8 cellular contexts compared by ENCODE assay signal in the genomic region with DNA sequence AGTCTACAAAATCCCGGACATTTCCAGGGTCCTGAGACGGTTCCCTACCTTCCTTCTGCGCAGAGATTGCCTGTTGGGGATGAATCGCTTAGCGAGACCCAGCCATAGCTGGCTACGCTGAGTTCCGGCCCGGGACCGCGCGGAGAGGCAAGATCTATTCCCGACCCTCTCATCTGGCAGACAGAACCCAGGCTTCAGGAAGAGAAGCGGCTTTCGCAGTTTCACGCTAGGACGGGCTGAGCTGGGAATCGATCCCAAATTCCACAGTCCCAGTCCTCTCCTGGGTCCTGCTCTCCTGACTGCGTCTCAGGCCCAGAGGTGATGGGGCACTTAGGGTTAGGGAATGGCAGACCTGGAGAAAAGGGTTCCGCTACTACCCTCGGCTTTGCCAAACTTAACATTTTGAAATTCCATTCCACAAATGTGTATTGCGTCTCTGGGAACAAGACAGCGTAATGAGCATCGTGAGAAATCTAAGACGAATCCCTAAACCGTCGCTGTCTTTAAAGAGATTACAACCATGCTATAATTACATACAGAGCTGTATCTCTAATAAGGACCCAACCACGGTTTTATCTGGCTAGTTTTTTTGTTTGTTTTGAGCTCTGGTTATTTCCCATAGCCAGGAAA. TPM values are rescaled to one million over a fixed set of nuclear protein-coding genes. Genes with fewer than 3 reads are reported as not detected.
DNase-seq lines count a peak whose midpoint lies in the region; ATAC-seq, FAIRE-seq and TF ChIP-seq lines count a peak whose summit lies in the region.

No MANE protein-coding gene starts in this region.

- POLR2A ChIA-PET in activated CD4-positive, alpha-beta T cell treated with anti-CD3 and anti-CD28 coated beads, Interleukin-2, amount 10 ng/mL, durations not matched to agents 7 days and 5 days (lab: Charles Lee), result interaction anchor here (0.6 kb wide), 1 partner anchor 490 kb away, joined by 4 read pairs; no protein-coding TSS in a partner anchor

- FAIRE-seq in bronchial epithelial cell (lab: Jason Lieb, UNC), result no peak

- peak overlapping the region; percentile 70 for H3K4me3 Mint-ChIP-seq in activated CD4-positive, alpha-beta T cell treated with anti-CD3 and anti-CD28 coated beads, Interleukin-2, amount 10 ng/mL, durations not matched to agents 7 days and 5 days
- H3K4me3 Mint-ChIP-seq in stimulated activated naive B cell treated with anti-CD40 and anti-IgM and Interleukin-4, amounts not matched to agents 10 μg/mL and 1 μg/mL and 100 μg/mL, for 72 hours, result peak overlapping the region; percentile 74 to 77

- H3K27me3 ChIP-seq in bronchial epithelial cell (ENCODE audit: control insufficient read depth, insufficient read depth, low read length), result no peaks in the 10 kb centered on the region
- H3K27me3 ChIP-seq in layer of hippocampus (ENCODE audit: control insufficient read depth, insufficient read depth, low read length), result no peaks in the 10 kb centered on the region

- H3K4me3 ChIP-seq in bronchial epithelial cell (ENCODE audit: low read depth, low read length), result peak overlapping the region; percentile 63

- H3K36me3 ChIP-seq in bronchial epithelial cell (ENCODE audit: control insufficient read depth, insufficient read depth, low read length), result peaks cover 3% of the 10 kb centered on the region

- intact Hi-C loops in posterior vena cava (cut with DNase I), result loop anchor here in 1 of 2 donors (10.0 kb wide), 1 partner anchor 57 kb away; no protein-coding TSS in a partner anchor

- TF ChIP-seq CTCF in bronchial epithelial cell (IDR thresholded peaks at IDR 0.05; ENCODE audit: insufficient read depth, low read length, severe bottlenecking) (no peak), GM13977 (IDR thresholded peaks at IDR 0.05; ENCODE audit: extremely low read depth, insufficient read depth, missing control alignments) (no peak)

- no peak overlapping the region for H3K27ac Mint-ChIP-seq in activated CD4-positive, alpha-beta T cell treated with anti-CD3 and anti-CD28 coated beads, Interleukin-2, amount 10 ng/mL, durations not matched to agents 7 days and 5 days
- H3K27ac Mint-ChIP-seq in stimulated activated naive B cell treated with anti-CD40 and anti-IgM and Interleukin-4, amounts not matched to agents 10 μg/mL and 1 μg/mL and 100 μg/mL, for 72 hours, result no peak overlapping the region

- CTCF ChIA-PET in activated CD4-positive, alpha-beta T cell treated with anti-CD3 and anti-CD28 coated beads, Interleukin-2, amount 10 ng/mL, durations not matched to agents 7 days and 5 days (lab: Charles Lee), result interaction anchor here (0.7 kb wide), 1 partner anchor 13 kb away, joined by 3 read pairs; no protein-coding TSS in a partner anchor

- peak in 1 of 2 donors; percentile 30 for ATAC-seq in stimulated activated naive B cell treated with anti-CD40 and anti-IgM and Interleukin-4, amounts not matched to agents 10 μg/mL and 1 μg/mL and 100 μg/mL, for 72 hours (replicated peaks)

- DNase-seq in activated CD4-positive, alpha-beta T cell treated with anti-CD3 and anti-CD28 coated beads, Interleukin-2, amount 10 ng/mL, durations not matched to agents 7 days and 5 days, result no peak
- no peak for DNase-seq in activated CD4-positive, alpha-beta T cell treated with anti-CD3 and anti-CD28 coated beads for 1 hour
- no peak for DNase-seq in bronchial epithelial cell (ENCODE audit: low read depth)
- DNase-seq in stimulated activated naive B cell treated with anti-CD40 and anti-IgM and Interleukin-4, amounts not matched to agents 10 μg/mL and 1 μg/mL and 100 μg/mL, for 72 hours, result no peak
- no peak for DNase-seq in posterior vena cava (ENCODE audit: low spot score)
- no peak for DNase-seq in GM13977 (ENCODE audit: low spot score)
- no peak for DNase-seq in activated effector memory CD4-positive, alpha-beta T cell treated with anti-CD3 and anti-CD28 coated beads, Interleukin-2, amount 50 U/mL, for 16 hours

- H3K27ac ChIP-seq in layer of hippocampus (ENCODE audit: low read depth, low read length), result peak overlapping the region; percentile 38

- no peaks in the 10 kb centered on the region for H3K36me3 Mint-ChIP-seq in activated CD4-positive, alpha-beta T cell treated with anti-CD3 and anti-CD28 coated beads, Interleukin-2, amount 10 ng/mL, durations not matched to agents 7 days and 5 days (ENCODE audit: low read depth)
- no peaks in the 10 kb centered on the region for H3K36me3 Mint-ChIP-seq in stimulated activated naive B cell treated with anti-CD40 and anti-IgM and Interleukin-4, amounts not matched to agents 10 μg/mL and 1 μg/mL and 100 μg/mL, for 72 hours

- no peaks in the 10 kb centered on the region for H3K9me3 Mint-ChIP-seq in activated CD4-positive, alpha-beta T cell treated with anti-CD3 and anti-CD28 coated beads, Interleukin-2, amount 10 ng/mL, durations not matched to agents 7 days and 5 days
- no peaks in the 10 kb centered on the region for H3K9me3 Mint-ChIP-seq in stimulated activated naive B cell treated with anti-CD40 and anti-IgM and Interleukin-4, amounts not matched to agents 10 μg/mL and 1 μg/mL and 100 μg/mL, for 72 hours

- H3K4me1 Mint-ChIP-seq in activated CD4-positive, alpha-beta T cell treated with anti-CD3 and anti-CD28 coated beads, Interleukin-2, amount 10 ng/mL, durations not matched to agents 7 days and 5 days, result peaks cover 23% of the 10 kb centered on the region
- H3K4me1 Mint-ChIP-seq in stimulated activated naive B cell treated with anti-CD40 and anti-IgM and Interleukin-4, amounts not matched to agents 10 μg/mL and 1 μg/mL and 100 μg/mL, for 72 hours, result peaks cover 7 to 14% of the 10 kb centered on the region in 2 donors

- in situ Hi-C loops in GM13977 (cut with MboI; ENCODE audit: low pct_unique_long_range_greater_than_20kb, low sequenced_read_pairs, unreplicated experiment), result no loop called here

- H3K27me3 Mint-ChIP-seq in activated CD4-positive, alpha-beta T cell treated with anti-CD3 and anti-CD28 coated beads, Interleukin-2, amount 10 ng/mL, durations not matched to agents 7 days and 5 days, result peaks cover 57% of the 10 kb centered on the region
- peaks cover 36 to 77% of the 10 kb centered on the region in 2 donors for H3K27me3 Mint-ChIP-seq in stimulated activated naive B cell treated with anti-CD40 and anti-IgM and Interleukin-4, amounts not matched to agents 10 μg/mL and 1 μg/mL and 100 μg/mL, for 72 hours

RNA-seq across cellular contexts. Expression of a gene that starts 2.8 kb away (rescaled TPM):
- not detected for total RNA-seq in activated CD4-positive, alpha-beta T cell treated with anti-CD3 and anti-CD28 coated beads, Interleukin-2, amount 10 ng/mL, durations not matched to agents 7 days and 5 days
- total RNA-seq in bronchial epithelial cell (6.1 and 7.6 TPM in 2 replicates), posterior vena cava (10 to 100 TPM; 32.9 to 44.0 TPM)

RNA-seq across cellular contexts. Expression of a gene that starts 10.8 kb away (rescaled TPM):
- total RNA-seq in activated CD4-positive, alpha-beta T cell treated with anti-CD3 and anti-CD28 coated beads, Interleukin-2, amount 10 ng/mL, durations not matched to agents 7 days and 5 days, result 10 to 100 TPM; 33.6 to 46.8 TPM
- total RNA-seq in bronchial epithelial cell (41.9 and 42.1 TPM in 2 replicates), posterior vena cava (10 to 100 TPM; 42.6 to 42.7 TPM)
